In genomic region chr11:19660076-19660475, GRCh38 we compare ENCODE assay signal across 11 cellular contexts. TPM values are rescaled to one million over a fixed set of nuclear protein-coding genes. Genes with fewer than 3 reads are reported as not detected.
A peak's percentile ranks its signal among the peaks of the same experiment; 100 is the strongest.
DNase-seq lines count a peak whose midpoint lies in the region; ATAC-seq, FAIRE-seq and TF ChIP-seq lines count a peak whose summit lies in the region.
"Had no signal": no experiment of that assay in that cellular context is flagged by ENCODE, and none has a peak within 500 bp of the region (broad histone marks: within the 10 kb centered on the region; RNA-seq: fewer than 3 reads in every experiment).

No MANE protein-coding gene starts in this region.

- H3K27me3 ChIP-seq in HCT116 (ENCODE audit: insufficient read depth, low read length), result no peaks in the 10 kb centered on the region
- no peaks in the 10 kb centered on the region for H3K27me3 ChIP-seq in H1 (replicated peaks in 1 of 4; ENCODE audit: control insufficient read depth in 3 of 4, extremely low read depth in 1 of 4, insufficient read depth in 3 of 4, low read length in 3 of 4)

- peak; percentile 11 to 19 for DNase-seq in activated CD4-positive, alpha-beta T cell treated with anti-CD3 and anti-CD28 coated beads, Interleukin-2, amount 50 U/mL, for 48 hours
- DNase-seq in activated CD4-positive, alpha-beta T cell treated with anti-CD3 and anti-CD28 coated beads, Interleukin-2, amount 50 U/mL, for 1 hour, result no peak
- peak; percentile 88 for DNase-seq in HCT116 (ENCODE audit: low read depth, low spot score)
- DNase-seq in NB4 (ENCODE audit: low read depth), result peak; percentile 62
- DNase-seq in H1 (ENCODE audit: low read depth in 1 of 2, low spot score in 2 of 2), result no peak
- DNase-seq in stimulated activated naive B cell treated with anti-CD40 and anti-IgM and Interleukin-4, amounts not matched to agents 10 μg/mL and 1 μg/mL and 100 μg/mL, for 72 hours, result peak; percentile 0
- DNase-seq in ecto neural progenitor cell (ENCODE audit: low spot score), result no peak
- DNase-seq in CD14-positive monocyte (ENCODE audit: low spot score), result no peak
- DNase-seq: activated B cell treated with CpG ODN at 0.5 μM for 24 hours had no signal

- TF ChIP-seq POLR2A in HCT116 (IDR thresholded peaks at IDR 0.05; ENCODE audit: borderline replicate concordance, extremely low read depth, insufficient read depth, insufficient read length) (no peak), NB4 (IDR thresholded peaks at IDR 0.05; ENCODE audit: extremely low read depth, insufficient read length) (no peak), H1 (IDR thresholded peaks at IDR 0.05; ENCODE audit: control extremely low read depth in 1 of 2, low read depth in 2 of 2, low read length in 2 of 2) (no peak)

- H3K36me3 ChIP-seq in HCT116 (ENCODE audit: control insufficient read depth in 1 of 2, insufficient read depth in 2 of 2, low read length in 2 of 2), result no peaks in the 10 kb centered on the region
- no peaks in the 10 kb centered on the region for H3K36me3 ChIP-seq in H1 (ENCODE audit: control insufficient read depth in 2 of 4, insufficient read depth in 4 of 4, low read length in 3 of 4)

- H4K91ac ChIP-seq in H1 (replicated peaks; ENCODE audit: insufficient read length, low read length), result no peak overlapping the region

- peak overlapping the region; percentile 62 for H3K4me2 ChIP-seq in HCT116 (ENCODE audit: low read length)
- H3K4me2 ChIP-seq in H1 (ENCODE audit: insufficient read depth in 1 of 2, low read depth in 2 of 2, low read length in 2 of 2), result no peak overlapping the region

- BruUV-seq in HCT116 (replicated peaks; lab: Mats Ljungman, UMichigan), result no TSS peak

- H3K9me3 ChIP-seq in HCT116 (ENCODE audit: control insufficient read depth in 1 of 2, insufficient read depth in 1 of 2, low read depth in 1 of 2, low read length in 2 of 2), result no peaks in the 10 kb centered on the region
- 0 out of 4 replicates have a peak, but pooled peaks cover 0 to 2% of the 10 kb centered on the region in 2 experiments for H3K9me3 ChIP-seq in H1 (ENCODE audit: insufficient read depth in 2 of 2, low read depth in 1 of 2, low read length in 1 of 2)

- no peaks in the 10 kb centered on the region for H3K4me1 Mint-ChIP-seq in stimulated activated naive B cell treated with anti-CD40 and anti-IgM and Interleukin-4, amounts not matched to agents 10 μg/mL and 1 μg/mL and 100 μg/mL, for 72 hours
- H3K4me1 Mint-ChIP-seq in CD14-positive monocyte, result peaks cover 9% of the 10 kb centered on the region
- H3K4me1 Mint-ChIP-seq: activated B cell treated with CpG ODN at 0.5 μM for 24 hours had no signal

- no peak for TF ChIP-seq EP300 in H1 (IDR thresholded peaks at IDR 0.05; ENCODE audit: borderline replicate concordance in 1 of 2, low read depth in 2 of 2, low read length in 2 of 2)

- CTCF ChIA-PET in HCT116 (lab: Charles Lee) (interaction anchor here (2.3 kb wide), 1 partner anchor 12 kb away, joined by 6 read pairs; no protein-coding TSS in a partner anchor), H1 (lab: Charles Lee; ENCODE audit: partially characterized antibody) (interaction anchor here (0.6 to 4.7 kb wide), 6 partner anchors 13 to 461 kb away, joined by 3 to 27 read pairs (median 13); no protein-coding TSS in a partner anchor)

- no peak overlapping the region for H2BK20ac ChIP-seq in H1 (ENCODE audit: low read length)

- no peak overlapping the region for H2BK120ac ChIP-seq in H1 (replicated peaks; ENCODE audit: low read depth, low read length)

- H3K23ac ChIP-seq in H1 (ENCODE audit: insufficient read length), result no peak overlapping the region

- H3K27ac Mint-ChIP-seq in stimulated activated naive B cell treated with anti-CD40 and anti-IgM and Interleukin-4, amounts not matched to agents 10 μg/mL and 1 μg/mL and 100 μg/mL, for 72 hours, result no peak overlapping the region
- no peak overlapping the region for H3K27ac Mint-ChIP-seq in CD14-positive monocyte
- H3K27ac Mint-ChIP-seq: activated B cell treated with CpG ODN at 0.5 μM for 24 hours, nephron had no signal

- H2AK5ac ChIP-seq in H1 (ENCODE audit: low read depth, low read length), result no peak overlapping the region

- no peaks in the 10 kb centered on the region for H4K20me1 ChIP-seq in HCT116 (ENCODE audit: insufficient read depth)
- no peaks in the 10 kb centered on the region for H4K20me1 ChIP-seq in H1 (replicated peaks in 1 of 2; ENCODE audit: control insufficient read depth in 1 of 2, insufficient read depth in 2 of 2, low read length in 2 of 2)

- no peak overlapping the region for H3K56ac ChIP-seq in H1 (replicated peaks; ENCODE audit: insufficient read length, low read depth, low read length)

- peaks cover 15 to 24% of the 10 kb centered on the region in 2 experiments for H3K4me1 ChIP-seq in HCT116 (ENCODE audit: control insufficient read depth in 1 of 2, insufficient read depth in 2 of 2, low read length in 2 of 2)
- no peaks in the 10 kb centered on the region for H3K4me1 ChIP-seq in H1 (replicated peaks in 1 of 4; ENCODE audit: control insufficient read depth in 3 of 4, insufficient read depth in 4 of 4, low read length in 3 of 4)

- ATAC-seq in HCT116, result peak; percentile 97
- ATAC-seq in stimulated activated naive B cell treated with anti-CD40 and anti-IgM and Interleukin-4, amounts not matched to agents 10 μg/mL and 1 μg/mL and 100 μg/mL, for 72 hours (replicated peaks), result peak; percentile 49 to 78

- H2AFZ ChIP-seq in HCT116 (ENCODE audit: low read depth, low read length, poor library complexity, severe bottlenecking), result peak overlapping the region; percentile 36
- H2AFZ ChIP-seq in H1 (ENCODE audit: low read length), result no peak overlapping the region

- H3K4me3 ChIP-seq in HCT116 (replicated peaks in 1 of 2; ENCODE audit: low read depth in 1 of 2, low read length in 2 of 2) (0 out of 4 replicates have a peak overlapping the region, but pooled peaks of 1 of the 2 experiments have one; percentile 15), NB4 (ENCODE audit: low read depth, low read length) (no peak overlapping the region), H1 (ENCODE audit: extremely low read depth in 1 of 4, insufficient read depth in 2 of 4, low read depth in 3 of 4, low read length in 4 of 4) (no peak overlapping the region)

- H4K8ac ChIP-seq in H1 (ENCODE audit: extremely low read depth, insufficient read depth, low read length), result no peak overlapping the region; the same call in 1 of the 2 replicates

- RAD21 ChIA-PET in HCT116 (lab: Charles Lee; ENCODE audit: low non-redundant PET in 1 of 2, low total read pairs in 2 of 2, uncharacterized antibody in 2 of 2, unreplicated experiment in 2 of 2), result no interaction called here

- no peaks in the 10 kb centered on the region; the same call in 1 of the 2 replicates for H3K9me2 ChIP-seq in HCT116 (ENCODE audit: insufficient read depth)

- intact Hi-C loops in HCT116 (cut with micrococcal nuclease), result no loop called here
- intact Hi-C loops in CD14-positive monocyte (cut with micrococcal nuclease), result no loop called here

- H2BK5ac ChIP-seq in H1 (ENCODE audit: low read depth, low read length), result no peak overlapping the region

- H2BK12ac ChIP-seq in H1 (ENCODE audit: low read depth, low read length), result no peak overlapping the region

- peaks cover 0 to 15% of the 10 kb centered on the region in 2 donors for H3K27me3 Mint-ChIP-seq in stimulated activated naive B cell treated with anti-CD40 and anti-IgM and Interleukin-4, amounts not matched to agents 10 μg/mL and 1 μg/mL and 100 μg/mL, for 72 hours
- H3K27me3 Mint-ChIP-seq in CD14-positive monocyte (ENCODE audit: low read depth in 3 of 3), result peaks cover 0 to 4% (median 0%) of the 10 kb centered on the region in 3 donors

- H3K14ac ChIP-seq in H1 (ENCODE audit: insufficient read length), result no peak overlapping the region

- TF ChIP-seq RAD21 in HCT116 (IDR thresholded peaks at IDR 0.05; ENCODE audit: low read depth) (peak; percentile 32; the same call in 1 of the 2 replicates), H1 (IDR thresholded peaks at IDR 0.05 in 1 of 2, conservative IDR thresholded peaks at IDR 0.05 in 1 of 2; ENCODE audit: low read depth in 2 of 2, low read length in 2 of 2) (no peak)

- no peak for FAIRE-seq in H1 (lab: Jason Lieb, UNC)

- no peaks in the 10 kb centered on the region for H3K36me3 Mint-ChIP-seq in stimulated activated naive B cell treated with anti-CD40 and anti-IgM and Interleukin-4, amounts not matched to agents 10 μg/mL and 1 μg/mL and 100 μg/mL, for 72 hours
- no peaks in the 10 kb centered on the region for H3K36me3 Mint-ChIP-seq in CD14-positive monocyte

- no peak overlapping the region for H3K4me3 Mint-ChIP-seq in stimulated activated naive B cell treated with anti-CD40 and anti-IgM and Interleukin-4, amounts not matched to agents 10 μg/mL and 1 μg/mL and 100 μg/mL, for 72 hours
- H3K4me3 Mint-ChIP-seq in CD14-positive monocyte, result no peak overlapping the region
- H3K4me3 Mint-ChIP-seq: activated B cell treated with CpG ODN at 0.5 μM for 24 hours, nephron had no signal

- no peak overlapping the region for H3K9ac ChIP-seq in HCT116 (ENCODE audit: low read length)
- H3K9ac ChIP-seq in H1 (replicated peaks in 1 of 4; ENCODE audit: extremely low read depth in 1 of 4, low read depth in 3 of 4, low read length in 3 of 4), result no peak overlapping the region

- H3K4ac ChIP-seq in H1 (replicated peaks; ENCODE audit: insufficient read length, low read depth, low read length), result no peak overlapping the region

- POLR2A ChIA-PET in HCT116 (lab: Charles Lee) (no interaction called here), H1 (lab: Charles Lee; ENCODE audit: partially characterized antibody) (no interaction called here)

- H3K18ac ChIP-seq in H1 (ENCODE audit: extremely low read depth, low read length), result no peak overlapping the region

- 70% methylated on average over 5 of the region's 5 CpGs; no CpG with 5 or more reads in 1 of the 2 experiments for WGBS in H1 (ENCODE audit: extremely low coverage in 1 of 2, insufficient coverage in 1 of 2, insufficient read length in 1 of 2, insufficient replicate concordance in 2 of 2, low coverage in 1 of 2, low lambda C conversion rate in 2 of 2, missing lambda C conversion rate in 1 of 2), 2 experiments

- H3K23me2 ChIP-seq in H1 (ENCODE audit: low read depth, low read length), result no peaks in the 10 kb centered on the region

- no peak overlapping the region for H4K5ac ChIP-seq in H1 (ENCODE audit: insufficient read length, low read depth, low read length)

- H3K79me2 ChIP-seq in HCT116 (ENCODE audit: insufficient read depth, low read length), result no peaks in the 10 kb centered on the region
- no peaks in the 10 kb centered on the region for H3K79me2 ChIP-seq in H1 (ENCODE audit: control insufficient read depth in 1 of 2, insufficient read depth in 2 of 2, low read length in 2 of 2)

- H3K27ac ChIP-seq in HCT116 (ENCODE audit: low read depth, low read length) (0 out of 2 replicates have a peak overlapping the region, but pooled peaks have one; percentile 11), H1 (ENCODE audit: low read depth, low read length) (no peak overlapping the region)
- H3K27ac ChIP-seq: C4-2B had no signal

- no peak overlapping the region for H2BK15ac ChIP-seq in H1 (ENCODE audit: low read length)

- peaks cover 0 to 3% of the 10 kb centered on the region in 2 donors for H3K9me3 Mint-ChIP-seq in stimulated activated naive B cell treated with anti-CD40 and anti-IgM and Interleukin-4, amounts not matched to agents 10 μg/mL and 1 μg/mL and 100 μg/mL, for 72 hours
- H3K9me3 Mint-ChIP-seq in CD14-positive monocyte, result peaks cover 0 to 1% (median 0%) of the 10 kb centered on the region in 7 donors
- H3K9me3 Mint-ChIP-seq: activated B cell treated with CpG ODN at 0.5 μM for 24 hours, nephron had no signal

- H3K79me1 ChIP-seq in H1 (ENCODE audit: low read depth, low read length), result no peaks in the 10 kb centered on the region; the same call in none of the 2 replicates

- TF ChIP-seq CTCF in HCT116 (IDR thresholded peaks at IDR 0.05 in 2 of 3, conservative IDR thresholded peaks at IDR 0.05 in 1 of 3; ENCODE audit: borderline replicate concordance in 1 of 3, insufficient read depth in 1 of 3, low read depth in 2 of 3, low read length in 2 of 3) (no peak), NB4 (IDR thresholded peaks at IDR 0.05; ENCODE audit: low read depth, low read length) (no peak), H1 (IDR thresholded peaks at IDR 0.05; ENCODE audit: control extremely low read depth in 1 of 3, insufficient read depth in 1 of 3, low read depth in 1 of 3, low read length in 3 of 3) (no peak), CD14-positive monocyte (IDR thresholded peaks at IDR 0.05) (no peak)

RNA-seq across cellular contexts. Expression of gene NAV2, which starts 52.6 kb away (rescaled TPM):
- 2.1 TPM for total RNA-seq in HCT116 (2021; ENCODE audit: unreplicated experiment)
- polyA plus RNA-seq in HCT116 (2012), result 1.2 and 1.3 TPM in 2 replicates
- 66.9 and 73.6 TPM in 2 replicates for total RNA-seq in H1 (2021; fragmentation: NEBNext Ultra II Directional; extraction: Animal tissue kit (Norgen Biotek cat#: 25700))
- polyA plus RNA-seq in H1 (2011; rRNA removed) (35.2 and 35.6 TPM in 2 replicates), CD14-positive monocyte (not detected)
- 21.6 TPM for polyA plus RNA-seq in H1 (2011; cell fraction: cytosol; rRNA removed)
- polyA plus RNA-seq in H1 (2011; cell fraction: nucleus; rRNA removed), result 81.7 TPM
- polyA plus RNA-seq in H1 (2012, experiment 1 of 2), result 40.1 to 57.0 TPM (median 50.4 TPM) in 4 replicates
- polyA plus RNA-seq in H1 (2012, experiment 2 of 2), result 6.8 TPM
- 20.8 TPM for polyA plus RNA-seq in H1 (2013, experiment 1 of 2)
- polyA plus RNA-seq in H1 (2013, experiment 2 of 2), result 18.0 TPM
- polyA minus RNA-seq in H1 (2011; rRNA and poly(A)+ RNA removed), result 96.9 and 105 TPM in 2 replicates
- 61.2 TPM for polyA minus RNA-seq in H1 (2011; cell fraction: cytosol; rRNA and poly(A)+ RNA removed)
- 145 TPM for polyA minus RNA-seq in H1 (2011; cell fraction: nucleus; rRNA and poly(A)+ RNA removed)

Comparison
In these comparisons a context has a peak if more than half of its experiments do, and no peak if none do; other contexts are left out.
1. DNase-seq: peak in activated CD4-positive, alpha-beta T cell treated with anti-CD3 and anti-CD28 coated beads, Interleukin-2, amount 50 U/mL, for 48 hours (2 of 2), HCT116 (single experiment), NB4 (single experiment) and stimulated activated naive B cell treated with anti-CD40 and anti-IgM and Interleukin-4, amounts not matched to agents 10 μg/mL and 1 μg/mL and 100 μg/mL, for 72 hours (single experiment); none in activated CD4-positive, alpha-beta T cell treated with anti-CD3 and anti-CD28 coated beads, Interleukin-2, amount 50 U/mL, for 1 hour (single experiment), H1 (0 of 2), ecto neural progenitor cell (single experiment) and CD14-positive monocyte (single experiment).
2. RNA of gene NAV2, which starts 52.6 kb away (total RNA-seq): 66.9 to 73.6 TPM in H1; 2.1 TPM in HCT116 (single experiment); every median in the first group is over 10 times any median in the second.